Comparison of ENCODE assay signal across 9 cellular contexts in genomic region chr14:69107407-69108003, GRCh38. TPM values are rescaled to one million over a fixed set of nuclear protein-coding genes. Genes with fewer than 3 reads are reported as not detected.
DNase-seq lines count a peak whose midpoint lies in the region; ATAC-seq and TF ChIP-seq lines count a peak whose summit lies in the region.
"Had no signal": no experiment of that assay in that cellular context is flagged by ENCODE, and none has a peak within 500 bp of the region (broad histone marks: within the 10 kb centered on the region; RNA-seq: fewer than 3 reads in every experiment).

No MANE protein-coding gene starts in this region.

- peaks cover 4% of the 10 kb centered on the region; the same call in 2 of the 3 replicates for H3K4me1 Mint-ChIP-seq in GM23338
- H3K4me1 Mint-ChIP-seq in WTC11 = peaks cover 4% of the 10 kb centered on the region

- no peaks in the 10 kb centered on the region for H3K9me2 ChIP-seq in GM23338 (ENCODE audit: insufficient read depth)

- H3K4me1 ChIP-seq in GM23338 (ENCODE audit: insufficient read depth) (no peaks in the 10 kb centered on the region), foreskin keratinocyte (peaks cover 10% of the 10 kb centered on the region)

- H3K4me2 ChIP-seq in GM23338 = no peak overlapping the region

- H3K27me3 Mint-ChIP-seq in GM23338 (ENCODE audit: insufficient read depth, low read depth, poor library complexity) = peaks cover 1% of the 10 kb centered on the region
- no peaks in the 10 kb centered on the region for H3K27me3 Mint-ChIP-seq in WTC11 (ENCODE audit: low read depth)

- POLR2A ChIA-PET in WTC11 (lab: Charles Lee) = interaction anchor here (0.8 to 1.1 kb wide), 2 partner anchors 9 to 281 kb away, joined by 3 to 4 read pairs; no protein-coding TSS in a partner anchor

- no peaks in the 10 kb centered on the region for H3K36me3 ChIP-seq in GM23338 (ENCODE audit: insufficient read depth)

- no peak overlapping the region for H2AFZ ChIP-seq in GM23338

- no peak overlapping the region for H3K4me3 Mint-ChIP-seq in GM23338
- no peak overlapping the region for H3K4me3 Mint-ChIP-seq in WTC11
- H3K4me3 Mint-ChIP-seq: T-helper 1 cell treated with Interleukin-12 subunit alpha and Interleukin-12 subunit beta and Interleukin-4 antibody, amounts not matched to agents 30 μg/mL and 1 μg/mL, for 36 hours had no signal

- H3F3A ChIP-seq in GM23338 (replicated peaks; ENCODE audit: low read depth) = no peaks in the 10 kb centered on the region

- H3K9me3 Mint-ChIP-seq in GM23338 (no peaks in the 10 kb centered on the region), WTC11 (no peaks in the 10 kb centered on the region)
- H3K9me3 Mint-ChIP-seq: T-helper 1 cell treated with Interleukin-12 subunit alpha and Interleukin-12 subunit beta and Interleukin-4 antibody, amounts not matched to agents 30 μg/mL and 1 μg/mL, for 36 hours had no signal

- H3K27ac Mint-ChIP-seq in GM23338 = 0 out of 2 replicates have a peak overlapping the region, but pooled peaks have one; percentile 30
- H3K27ac Mint-ChIP-seq in WTC11 = peak overlapping the region; percentile 50; the same call in 1 of the 2 replicates
- H3K27ac Mint-ChIP-seq: T-helper 1 cell treated with Interleukin-12 subunit alpha and Interleukin-12 subunit beta and Interleukin-4 antibody, amounts not matched to agents 30 μg/mL and 1 μg/mL, for 36 hours had no signal

- H3K27me3 ChIP-seq in GM23338 (ENCODE audit: insufficient read depth) (no peaks in the 10 kb centered on the region), foreskin keratinocyte (no peaks in the 10 kb centered on the region)

- no peak overlapping the region for H3K4me3 ChIP-seq in GM23338

- no peaks in the 10 kb centered on the region for H3K79me2 ChIP-seq in GM23338 (replicated peaks; ENCODE audit: insufficient read depth)

- CTCF ChIA-PET in WTC11 (lab: Charles Lee) = interaction anchor here (0.5 to 3.1 kb wide), 48 partner anchors 9 to 374 kb away, joined by 3 to 43 read pairs (median 4); partner anchors contain the start of gene GALNT16

- no peak overlapping the region for H3K27ac ChIP-seq in GM23338 (ENCODE audit: low read depth)
- H3K27ac ChIP-seq in foreskin keratinocyte = no peak overlapping the region

- DNase-seq in COLO668 (lab: John Stamatoyannopoulos, UW; ENCODE audit: unreplicated experiment) (peak; percentile 50), GM23338 (ENCODE audit: low spot score) (peak; percentile 85), NCI-H2171 (lab: John Stamatoyannopoulos, UW) (peak; percentile 83), WTC11 (ENCODE audit: low spot score) (peak; percentile 18), foreskin keratinocyte (peak; percentile 37 to 64), renal cortical epithelial cell (ENCODE audit: low read depth) (peak; percentile 80), GM19240 (ENCODE audit: insufficient read length, low spot score) (no peak)

- peak; percentile 97 for ATAC-seq in GM23338
- peak; percentile 98 for ATAC-seq in WTC11
- peak; percentile 48 for ATAC-seq in foreskin keratinocyte
- no peak for ATAC-seq in HG03469 (IDR thresholded peaks at IDR 0.05; ENCODE audit: unreplicated experiment)

- H4K20me1 ChIP-seq in GM23338 (replicated peaks; ENCODE audit: insufficient read depth) = 0 out of 2 replicates have a peak, but pooled peaks cover 2% of the 10 kb centered on the region

- H3K36me3 Mint-ChIP-seq in GM23338 (ENCODE audit: low read depth) (peaks cover 3% of the 10 kb centered on the region; the same call in 1 of the 3 replicates), WTC11 (peaks cover 3% of the 10 kb centered on the region; the same call in 1 of the 2 replicates)

- TF ChIP-seq CTCF in GM23338 (conservative IDR thresholded peaks at IDR 0.05; ENCODE audit: low read depth in 2 of 2) = peak; percentile 82 to 90
- peak; percentile 57; the same call in 1 of the 2 replicates for TF ChIP-seq CTCF in WTC11 (IDR thresholded peaks at IDR 0.05)
- TF ChIP-seq CTCF in foreskin keratinocyte (conservative IDR thresholded peaks at IDR 0.05) = peak; percentile 88

TF ChIP-seq in GM23338, 12 proteins besides CTCF, POLR2A, EP300 and RAD21 (continues in another document):
- TF ChIP-seq POLR2AphosphoS5 (IDR thresholded peaks at IDR 0.05; ENCODE audit: low read depth) = no peak
- no peak for TF ChIP-seq ETS1 (IDR thresholded peaks at IDR 0.05)
- TF ChIP-seq CREB1 (CRISPR knock-in tag; IDR thresholded peaks at IDR 0.05; ENCODE audit: low read depth) = no peak
- TF ChIP-seq ZNF331 (CRISPR knock-in tag; IDR thresholded peaks at IDR 0.05; ENCODE audit: low read depth) = no peak
- TF ChIP-seq STAT1 (IDR thresholded peaks at IDR 0.05; ENCODE audit: unreplicated experiment) = no peak

TF ChIP-seq in WTC11, 78 proteins besides CTCF, POLR2A, EP300 and RAD21:
- TF ChIP-seq RELA (CRISPR knock-in tag; IDR thresholded peaks at IDR 0.05; ENCODE audit: borderline replicate concordance) = no peak
- no peak for TF ChIP-seq HMGXB4 (CRISPR knock-in tag; IDR thresholded peaks at IDR 0.05)
- no peak for TF ChIP-seq ZNF219 (CRISPR knock-in tag; IDR thresholded peaks at IDR 0.05; ENCODE audit: borderline replicate concordance)
- TF ChIP-seq RORB (CRISPR knock-in tag; IDR thresholded peaks at IDR 0.05) = no peak
- no peak for TF ChIP-seq TEAD1 (CRISPR knock-in tag; IDR thresholded peaks at IDR 0.05)
- no peak for TF ChIP-seq SOX15 (CRISPR knock-in tag; IDR thresholded peaks at IDR 0.05)
- no peak for TF ChIP-seq ETV6 (CRISPR knock-in tag; IDR thresholded peaks at IDR 0.05)
- TF ChIP-seq JUN (CRISPR knock-in tag; IDR thresholded peaks at IDR 0.05) = no peak
- TF ChIP-seq FOXP4 (CRISPR knock-in tag; IDR thresholded peaks at IDR 0.05) = no peak
- no peak for TF ChIP-seq ZNF425 (CRISPR knock-in tag; conservative IDR thresholded peaks at IDR 0.05)
- TF ChIP-seq SMAD3 (CRISPR knock-in tag; IDR thresholded peaks at IDR 0.05; ENCODE audit: borderline replicate concordance) = no peak
- no peak for TF ChIP-seq NFATC4 (CRISPR knock-in tag; IDR thresholded peaks at IDR 0.05)
- no peak for TF ChIP-seq ZNF671 (CRISPR knock-in tag; IDR thresholded peaks at IDR 0.05)
- TF ChIP-seq MXD4 (CRISPR knock-in tag; IDR thresholded peaks at IDR 0.05; ENCODE audit: borderline replicate concordance) = no peak
- no peak for TF ChIP-seq ZNF416 (CRISPR knock-in tag; IDR thresholded peaks at IDR 0.05)
- TF ChIP-seq JAZF1 (CRISPR knock-in tag; IDR thresholded peaks at IDR 0.05) = no peak

RNA-seq across cellular contexts. Expression of gene DCAF5, which starts 45.4 kb away (rescaled TPM):
- total RNA-seq in GM23338 (2014; rRNA removed; shearing (Covaris generic)) = 15.2 and 15.7 TPM in 2 replicates
- polyA plus RNA-seq in GM23338 (2016; fragmentation: Nextera tagmentation; extraction: Ambion mirVana) (12.5 and 14.0 TPM in 2 replicates), foreskin keratinocyte (9.5 and 9.8 TPM in 2 replicates)
- total RNA-seq in WTC11 (2021) (28.9 to 30.3 TPM (median 29.1 TPM) in 3 replicates), foreskin keratinocyte (21.3 and 23.5 TPM in 2 replicates), renal cortical epithelial cell (12.2 and 30.8 TPM in 2 replicates)
